8 cellular contexts compared by ENCODE assay signal in the genomic region with DNA sequence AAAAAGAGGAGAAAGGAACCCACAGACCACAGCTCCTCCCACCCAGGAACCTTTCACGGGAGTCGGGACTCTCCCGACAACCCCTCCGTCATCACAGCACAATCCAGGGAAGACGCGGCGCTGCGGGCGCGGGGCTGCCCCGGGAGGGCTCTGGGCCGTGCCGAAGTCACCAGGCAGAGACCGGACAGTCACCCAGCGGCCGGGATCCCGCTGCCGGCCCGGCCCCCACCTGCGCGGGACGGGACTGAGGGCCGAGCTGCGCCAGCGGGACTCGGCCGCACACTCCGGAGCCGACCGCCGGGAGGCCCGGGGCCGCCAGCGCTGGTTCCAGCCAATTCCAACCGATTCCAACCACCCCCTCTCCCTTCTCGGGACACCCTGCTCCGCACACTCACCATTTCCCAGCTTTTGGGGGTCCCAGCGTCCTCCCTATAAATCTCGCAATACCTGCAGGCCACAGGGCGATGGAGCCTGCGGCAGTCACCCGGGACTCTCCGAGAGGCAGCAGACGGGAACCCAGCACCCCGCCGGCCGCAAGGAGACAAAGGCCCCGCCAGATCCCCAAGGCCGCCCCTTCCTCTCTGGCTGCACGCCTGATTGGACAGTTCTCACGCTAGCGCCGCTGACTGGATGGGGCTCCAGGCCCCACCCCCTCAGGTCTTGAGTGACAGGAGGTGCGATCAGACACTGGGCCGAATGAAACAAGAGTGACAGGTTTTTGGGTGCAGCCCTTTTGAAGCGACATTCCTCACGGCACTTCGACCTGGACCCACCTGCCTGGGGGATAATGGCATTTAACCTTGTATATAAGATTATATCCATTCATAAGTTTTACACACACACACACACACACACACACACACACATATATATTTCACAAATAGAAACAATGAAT. TPM values are rescaled to one million over a fixed set of nuclear protein-coding genes. Genes with fewer than 3 reads are reported as not detected.
DNase-seq lines count a peak whose midpoint lies in the region; ATAC-seq and TF ChIP-seq lines count a peak whose summit lies in the region.

ZNF695 (minus strand) TSS at position 547 of the 895 bp plus-strand sequence; CDS start at position 398, 149 bp downstream.

- peaks cover 2% of the 10 kb centered on the region for H3K27me3 Mint-ChIP-seq in HFFc6 (ENCODE audit: insufficient read depth)

- peak within 1 kb of the TSS; percentile 95 for H3K27ac Mint-ChIP-seq in HFFc6

- intact Hi-C loops in sciatic nerve (cut with DNase I) = no loop called here

- H3K9me3 Mint-ChIP-seq in HFFc6 = peaks cover 51% of the 10 kb centered on the region

- no peak for TF ChIP-seq CTCF in GM12865 (IDR thresholded peaks at IDR 0.05; ENCODE audit: insufficient read depth, low read depth, low read length, missing control alignments)
- no peak for TF ChIP-seq CTCF in HFFc6 (IDR thresholded peaks at IDR 0.05)

- DNase-seq in GM12865 (ENCODE audit: low read depth) (peak; percentile 6), HFFc6 (peak; percentile 84), NCI-H1048 (lab: John Stamatoyannopoulos, UW) (peak; percentile 100), T-helper 1 cell (peak in 3 of 5 donors; percentile 3 to 75 (median 6)), brain pericyte (ENCODE audit: low read depth, low spot score) (peak; percentile 84), sciatic nerve (ENCODE audit: low spot score) (peak; percentile 62), cortex of kidney (lab: John Stamatoyannopoulos, UW) (no peak)

- H3K36me3 Mint-ChIP-seq in HFFc6 (ENCODE audit: low read depth) = peaks cover 27% of the 10 kb centered on the region

- peaks cover 8% of the 10 kb centered on the region; the same call in 1 of the 2 replicates for H3K4me1 Mint-ChIP-seq in HFFc6 (ENCODE audit: low read depth)

- peak; percentile 97 for ATAC-seq in sciatic nerve

- H3K4me3 ChIP-seq in GM12865 (ENCODE audit: low read depth, low read length) = no peak within 1 kb of the TSS
- H3K4me3 ChIP-seq in iPS-11a (ENCODE audit: low read depth, low read length) = peak within 1 kb of the TSS; percentile 90

- peak within 1 kb of the TSS; percentile 99 for H3K4me3 Mint-ChIP-seq in HFFc6

RNA-seq across cellular contexts. Expression of gene ZNF695, which starts in this region (rescaled TPM):
- 1 to 10 TPM in 5 of 6 experiments, under 1 TPM in 1; 0.78 to 3.2 (median 2.6) TPM for total RNA-seq in HFFc6 (2021; fragmentation: NEBNext Ultra II Directional; extraction: Animal tissue kit (Norgen Biotek cat#: 25700))
- 0.18 TPM for total RNA-seq in sciatic nerve

Comparison
In these comparisons a context has a peak if more than half of its experiments do, and no peak if none do; other contexts are left out.
1. Peak in DNase-seq and ATAC-seq in sciatic nerve; RNA of the gene not detected or under 1 TPM.